ENCODE assay signal across 28 cellular contexts in genomic region chr4:51965862-51966261, GRCh38. TPM values are rescaled to one million over a fixed set of nuclear protein-coding genes. Genes with fewer than 3 reads are reported as not detected.
"Had no signal": no experiment of that assay in that cellular context is flagged by ENCODE, and none has a peak within 500 bp of the region (broad histone marks: within the 10 kb centered on the region; RNA-seq: fewer than 3 reads in every experiment).

No MANE protein-coding gene starts in this region.

- H3K4me3 ChIP-seq: coronary artery, dorsolateral prefrontal cortex, esophagus squamous epithelium, gastrocnemius medialis, heart right ventricle, left lung, lower lobe of right lung had no signal

- DNase-seq: dermis blood vessel endothelial cell; dorsolateral prefrontal cortex; effector CD8-positive, alpha-beta T cell; effector memory CD8-positive, alpha-beta T cell; endodermal cell; erythroblast; esophagus squamous epithelium; foreskin fibroblast; foreskin melanocyte; gastrocnemius medialis; glutamatergic neuron; head of caudate nucleus; heart right ventricle; hippocampal formation; left cardiac atrium; left lung; left ventricle myocardium superior; lower lobe of right lung; mesendoderm; midbrain; naive thymus-derived CD4-positive, alpha-beta T cell had no signal

- H3K4me3 Mint-ChIP-seq: effector memory CD8-positive, alpha-beta T cell; endodermal cell; memory B cell; naive thymus-derived CD4-positive, alpha-beta T cell had no signal

- H3K4me1 Mint-ChIP-seq: memory B cell had no signal

- H3K9me3 ChIP-seq: esophagus squamous epithelium, gastrocnemius medialis, lower lobe of right lung had no signal

- H3K9me3 Mint-ChIP-seq: effector memory CD8-positive, alpha-beta T cell had no signal

- H3K4me1 ChIP-seq: esophagus squamous epithelium, gastrocnemius medialis, heart right ventricle, left lung, lower lobe of right lung had no signal

- H3K36me3 Mint-ChIP-seq: memory B cell had no signal

- H3K27me3 ChIP-seq: dorsolateral prefrontal cortex, esophagus squamous epithelium, gastrocnemius medialis, heart right ventricle, left lung had no signal

- H3K27ac ChIP-seq: coronary artery, dorsolateral prefrontal cortex, epithelial cell of prostate, esophagus squamous epithelium, gastrocnemius medialis, heart right ventricle, left lung, lower lobe of right lung had no signal

- FAIRE-seq: endometrium, keratinocyte had no signal

- H3K27ac Mint-ChIP-seq: effector memory CD8-positive, alpha-beta T cell; endodermal cell; memory B cell; naive thymus-derived CD4-positive, alpha-beta T cell had no signal

- H3K36me3 ChIP-seq: esophagus squamous epithelium, gastrocnemius medialis, heart right ventricle, left lung, lower lobe of right lung had no signal

RNA-seq across cellular contexts. Expression of gene LRRC66, which starts 54.3 kb away (rescaled TPM):
- total RNA-seq: lower leg skin, lung microvascular endothelial cell had no signal
